In genomic region chr10:24642921-24643678, GRCh38 we compare ENCODE assay signal across 8 cellular contexts.
DNase-seq lines count a peak whose midpoint lies in the region; ATAC-seq and TF ChIP-seq lines count a peak whose summit lies in the region.

No MANE protein-coding gene starts in this region.

- TF ChIP-seq CTCF in GM06990 (IDR thresholded peaks at IDR 0.05; ENCODE audit: insufficient read depth, low read length, poor library complexity, severe bottlenecking), result peak; percentile 66
- peak; percentile 44 to 94 (median 88) for TF ChIP-seq CTCF in Peyer's patch (IDR thresholded peaks at IDR 0.05)
- TF ChIP-seq CTCF in dorsolateral prefrontal cortex (IDR thresholded peaks at IDR 0.05 in 54 of 56, conservative IDR thresholded peaks at IDR 0.05 in 2 of 56; ENCODE audit: low read depth in 1 of 56, partially characterized antibody in 56 of 56), result peak; percentile 49 to 88 (median 75)

- H3K4me1 ChIP-seq in HAP-1 (peaks cover 9% of the 10 kb centered on the region), Peyer's patch (peaks cover 0 to 9% (median 0%) of the 10 kb centered on the region in 4 donors)

- in situ Hi-C loops in HAP-1 (cut with MboI; ENCODE audit: low sequenced_read_pairs), result loop anchor here (10.0 kb wide), 1 partner anchor 442 kb away; no protein-coding TSS in a partner anchor

- no peaks in the 10 kb centered on the region for H3K27me3 Mint-ChIP-seq in memory B cell

- no peaks in the 10 kb centered on the region for H3K9me3 ChIP-seq in HAP-1
- no peaks in the 10 kb centered on the region for H3K9me3 ChIP-seq in Peyer's patch

- no peak for TF ChIP-seq POLR2A in Peyer's patch (IDR thresholded peaks at IDR 0.05)

- H3K27ac Mint-ChIP-seq in memory B cell, result no peak overlapping the region

- H3K27me3 ChIP-seq in GM06990 (replicated peaks; ENCODE audit: control insufficient read depth, insufficient read depth, low read length), result no peaks in the 10 kb centered on the region
- no peaks in the 10 kb centered on the region for H3K27me3 ChIP-seq in HAP-1 (ENCODE audit: low read depth)
- H3K27me3 ChIP-seq in Peyer's patch, result no peaks in the 10 kb centered on the region
- no peaks in the 10 kb centered on the region for H3K27me3 ChIP-seq in dorsolateral prefrontal cortex

- H3K4me1 Mint-ChIP-seq in memory B cell, result peaks cover 4% of the 10 kb centered on the region

- H3K4me3 ChIP-seq in GM06990 (replicated peaks; ENCODE audit: low read depth, low read length) (no peak overlapping the region), HAP-1 (no peak overlapping the region), Peyer's patch (no peak overlapping the region), dorsolateral prefrontal cortex (no peak overlapping the region)

- H3K36me3 Mint-ChIP-seq in memory B cell, result no peaks in the 10 kb centered on the region

- intact Hi-C loops in dorsolateral prefrontal cortex (cut with DNase I), result loop anchor here (2.0 to 10.0 kb wide), 6 partner anchors 79 to 442 kb away; partner anchors contain the start of genes ARHGAP21 (in 2 of the 2) and PRTFDC1 (in 2 of the 2)
- intact Hi-C loops in posterior cingulate gyrus (cut with DNase I), result loop anchor here (2.0 to 10.0 kb wide), 4 partner anchors 76 to 442 kb away; partner anchors contain the start of gene PRTFDC1

- H3K36me3 ChIP-seq in GM06990 (ENCODE audit: control insufficient read depth, insufficient read depth, low read length) (no peaks in the 10 kb centered on the region), HAP-1 (replicated peaks) (no peaks in the 10 kb centered on the region), Peyer's patch (no peaks in the 10 kb centered on the region)

- DNase-seq in 8988T (peak; percentile 20), GM06990 (ENCODE audit: extremely low read depth, insufficient read length) (no peak), HAP-1 (ENCODE audit: low spot score in 2 of 2) (peak; percentile 24 to 75), LHCN-M2 (ENCODE audit: low read depth) (peak; percentile 77), Peyer's patch (no peak), dorsolateral prefrontal cortex (no peak), memory B cell (ENCODE audit: low spot score in 2 of 2) (peak in 1 of 2 donors; percentile 41), posterior cingulate gyrus (no peak)

- peak overlapping the region in 1 of 4 donors; percentile 27 for H3K27ac ChIP-seq in Peyer's patch
- H3K27ac ChIP-seq in dorsolateral prefrontal cortex, result peak overlapping the region in 29 of 59 donors; percentile 1 to 65 (median 19)

- H3K9me3 Mint-ChIP-seq in memory B cell, result no peaks in the 10 kb centered on the region

- no peak overlapping the region for H3K4me3 Mint-ChIP-seq in memory B cell

- ATAC-seq in memory B cell (ENCODE audit: low read depth), result peak; percentile 73

Comparison
In these comparisons a context has a peak if more than half of its experiments do, and no peak if none do; other contexts are left out.
1. DNase-seq: peak in 8988T (single experiment), HAP-1 (2 of 2) and LHCN-M2 (single experiment); none in GM06990 (single experiment), Peyer's patch (0 of 3), dorsolateral prefrontal cortex (0 of 10) and posterior cingulate gyrus (0 of 10).
2. Peak in every context shown above with its lines, with median percentiles within 50 percentile points of each other: CTCF ChIP-seq.